Comparison of ENCODE assay signal across 24 cellular contexts in genomic region chr16:67749436-67750078, GRCh38. TPM values are rescaled to one million over a fixed set of nuclear protein-coding genes. Genes with fewer than 3 reads are reported as not detected.
DNase-seq lines count a peak whose midpoint lies in the region; ATAC-seq and TF ChIP-seq lines count a peak whose summit lies in the region.
"Had no signal": no experiment of that assay in that cellular context is flagged by ENCODE, and none has a peak within 500 bp of the region (broad histone marks: within the 10 kb centered on the region; RNA-seq: fewer than 3 reads in every experiment).

No MANE protein-coding gene starts in this region.

- no peak for DNase-seq in effector memory CD8-positive, alpha-beta T cell
- DNase-seq in mesothelial cell of epicardium (ENCODE audit: low spot score in 2 of 2, unreplicated experiment in 2 of 2) (no peak), NCI-H526 treated with DMSO at 0.1 percent for 48 hours (lab: John Stamatoyannopoulos, UW) (no peak), GDM1 (lab: John Stamatoyannopoulos, UW) (no peak), Peyer's patch (no peak), NCI-H1105 treated with DMSO at 0.1 percent for 48 hours (lab: John Stamatoyannopoulos, UW) (no peak)
- DNase-seq: ACHN; activated CD4-positive, CD25-positive, alpha-beta regulatory T cell treated with anti-CD3 and anti-CD28 coated beads, Interleukin-2, amount 50 U/mL, for 72 hours; activated CD8-positive, alpha-beta T cell treated with anti-CD3 and anti-CD28 coated beads, Interleukin-2, amount 10 ng/mL, durations not matched to agents 7 days and 5 days; C1 segment of cervical spinal cord; Calu3; HCEC 1CT; lower lobe of right lung; NCI-H1105; NCI-H2029 treated with DMSO at 0.1 percent for 48 hours; PC-9; right lobe of liver; stimulated activated CD4-positive, alpha-beta T cell treated with anti-CD3 and anti-CD28 coated beads, Interleukin-12 subunit alpha, Interleukin-12 subunit beta, amount 100 ng/mL, for 4 hours; stimulated activated CD4-positive, alpha-beta T cell treated with anti-CD3 and anti-CD28 coated beads, Interleukin-4, amount 100 ng/mL, for 24 hours; stimulated activated naive CD8-positive, alpha-beta T cell treated with anti-CD3 and anti-CD28 coated beads, Interleukin-15, Interleukin-2, amounts not matched to agents 100 U/mL and 50 U/mL, for 24 hours had no signal

- H3K27me3 ChIP-seq in DOHH2 (ENCODE audit: control insufficient read depth, low read length): no peaks in the 10 kb centered on the region
- no peaks in the 10 kb centered on the region for H3K27me3 ChIP-seq in Peyer's patch
- H3K27me3 ChIP-seq: right lobe of liver had no signal

- no peaks in the 10 kb centered on the region for H3K9me2 ChIP-seq in DOHH2 (replicated peaks; ENCODE audit: control insufficient read depth, low read length)

- no peaks in the 10 kb centered on the region for H3K36me3 ChIP-seq in DOHH2 (ENCODE audit: control insufficient read depth, low read length)
- H3K36me3 ChIP-seq in Peyer's patch: peaks cover 0 to under 1% (median 0%) of the 10 kb centered on the region in 3 donors

- no peaks in the 10 kb centered on the region for H3K27me3 Mint-ChIP-seq in effector memory CD8-positive, alpha-beta T cell
- no peaks in the 10 kb centered on the region for H3K27me3 Mint-ChIP-seq in mesothelial cell of epicardium (ENCODE audit: low read depth)

- peaks cover 18% of the 10 kb centered on the region for H3K36me3 Mint-ChIP-seq in effector memory CD8-positive, alpha-beta T cell (ENCODE audit: insufficient read depth)
- peaks cover 13% of the 10 kb centered on the region for H3K36me3 Mint-ChIP-seq in mesothelial cell of epicardium

- H3K4me3 ChIP-seq in DOHH2 (ENCODE audit: low read length) (peak overlapping the region; percentile 44), Peyer's patch (no peak overlapping the region)
- H3K4me3 ChIP-seq: coronary artery, lower lobe of right lung, PC-9, right lobe of liver, thoracic aorta had no signal

- H3K4me3 Mint-ChIP-seq in effector memory CD8-positive, alpha-beta T cell: no peak overlapping the region
- no peak overlapping the region for H3K4me3 Mint-ChIP-seq in mesothelial cell of epicardium
- H3K4me3 Mint-ChIP-seq: activated CD8-positive, alpha-beta T cell treated with anti-CD3 and anti-CD28 coated beads, Interleukin-2, amount 10 ng/mL, durations not matched to agents 7 days and 5 days had no signal

- H3K79me2 ChIP-seq in DOHH2 (ENCODE audit: control insufficient read depth, low read length): peaks cover 7% of the 10 kb centered on the region; the same call in 1 of the 2 replicates

- H4K20me1 ChIP-seq in DOHH2 (ENCODE audit: control insufficient read depth, insufficient read depth, low read depth, low read length): no peaks in the 10 kb centered on the region

- TF ChIP-seq POLR2A in Peyer's patch (IDR thresholded peaks at IDR 0.05): no peak

- H3K27ac Mint-ChIP-seq in effector memory CD8-positive, alpha-beta T cell: peak overlapping the region; percentile 71 to 83
- H3K27ac Mint-ChIP-seq in mesothelial cell of epicardium: peak overlapping the region; percentile 30

- no peaks in the 10 kb centered on the region for H3K9me3 ChIP-seq in DOHH2 (ENCODE audit: control insufficient read depth, insufficient read depth, low read length)
- no peaks in the 10 kb centered on the region for H3K9me3 ChIP-seq in Peyer's patch
- H3K9me3 ChIP-seq: lower lobe of right lung, right lobe of liver, thoracic aorta had no signal

- peaks cover 6% of the 10 kb centered on the region for H3F3A ChIP-seq in DOHH2 (ENCODE audit: control insufficient read depth, insufficient read depth)

- H3K9me3 Mint-ChIP-seq in effector memory CD8-positive, alpha-beta T cell: no peaks in the 10 kb centered on the region
- H3K9me3 Mint-ChIP-seq in mesothelial cell of epicardium: no peaks in the 10 kb centered on the region

- H3K4me1 ChIP-seq in DOHH2 (ENCODE audit: control insufficient read depth, low read length) (peaks cover 27% of the 10 kb centered on the region), Peyer's patch (peaks cover 0 to 6% (median 2%) of the 10 kb centered on the region in 4 donors)
- H3K4me1 ChIP-seq: lower lobe of right lung, right lobe of liver had no signal

- H3K4me2 ChIP-seq in DOHH2 (ENCODE audit: low read length): peak overlapping the region; percentile 65
- H3K4me2 ChIP-seq: PC-9 had no signal

- peak; percentile 61 for ATAC-seq in HG03439 (IDR thresholded peaks at IDR 0.05; ENCODE audit: unreplicated experiment)
- no peak for ATAC-seq in effector memory CD8-positive, alpha-beta T cell (replicated peaks)
- ATAC-seq: activated CD8-positive, alpha-beta T cell treated with anti-CD3 and anti-CD28 coated beads, Interleukin-2, amount 10 ng/mL, durations not matched to agents 7 days and 5 days; lower lobe of right lung; stimulated activated naive CD8-positive, alpha-beta T cell treated with anti-CD3 and anti-CD28 coated beads, Interleukin-15, Interleukin-2, amounts not matched to agents 100 U/mL and 50 U/mL, for 24 hours had no signal

- H3K27ac ChIP-seq in DOHH2 (ENCODE audit: low read depth, low read length) (no peak overlapping the region), Peyer's patch (no peak overlapping the region)
- H3K27ac ChIP-seq: coronary artery, lower lobe of right lung, PC-9, right lobe of liver, thoracic aorta had no signal

- no peak for TF ChIP-seq CTCF in DOHH2 (IDR thresholded peaks at IDR 0.05; ENCODE audit: low read depth, low read length, poor library complexity, severe bottlenecking)
- TF ChIP-seq CTCF in mesothelial cell of epicardium (IDR thresholded peaks at IDR 0.05; ENCODE audit: unreplicated experiment): no peak
- no peak for TF ChIP-seq CTCF in Peyer's patch (IDR thresholded peaks at IDR 0.05)

- H3K4me1 Mint-ChIP-seq in effector memory CD8-positive, alpha-beta T cell (ENCODE audit: low read depth in 2 of 2): peaks cover 0 to 5% of the 10 kb centered on the region in 2 donors
- no peaks in the 10 kb centered on the region for H3K4me1 Mint-ChIP-seq in mesothelial cell of epicardium

RNA-seq across cellular contexts. Expression of gene GFOD2, which starts 30.4 kb away (rescaled TPM):
- total RNA-seq in mesothelial cell of epicardium (22.8 to 27.0 TPM (median 26.1 TPM) in 3 replicates), Peyer's patch (10 to 100 TPM in 3 of 4 donors, 1 to 10 TPM in 1; 9.9 to 40.7 (median 24.6) TPM)

RNA-seq across cellular contexts. Expression of gene RANBP10, which starts 56.8 kb away (rescaled TPM):
- total RNA-seq in mesothelial cell of epicardium: 24.0 to 26.8 TPM (median 24.5 TPM) in 3 replicates
- 10 to 100 TPM; 15.2 to 29.9 (median 24.0) TPM for total RNA-seq in Peyer's patch

RNA-seq across cellular contexts. Expression of gene TSNAXIP1, which starts 57.1 kb away (rescaled TPM):
- total RNA-seq in mesothelial cell of epicardium: 4.4 to 4.8 TPM (median 4.4 TPM) in 3 replicates
- total RNA-seq in Peyer's patch: 1 to 10 TPM in 1 of 4 donors, under 1 TPM in 2, not detected in 1; 0.35 to 7.4 (median 0.94) TPM
